Comparison of ENCODE assay signal across 25 cellular contexts in the genomic region with DNA sequence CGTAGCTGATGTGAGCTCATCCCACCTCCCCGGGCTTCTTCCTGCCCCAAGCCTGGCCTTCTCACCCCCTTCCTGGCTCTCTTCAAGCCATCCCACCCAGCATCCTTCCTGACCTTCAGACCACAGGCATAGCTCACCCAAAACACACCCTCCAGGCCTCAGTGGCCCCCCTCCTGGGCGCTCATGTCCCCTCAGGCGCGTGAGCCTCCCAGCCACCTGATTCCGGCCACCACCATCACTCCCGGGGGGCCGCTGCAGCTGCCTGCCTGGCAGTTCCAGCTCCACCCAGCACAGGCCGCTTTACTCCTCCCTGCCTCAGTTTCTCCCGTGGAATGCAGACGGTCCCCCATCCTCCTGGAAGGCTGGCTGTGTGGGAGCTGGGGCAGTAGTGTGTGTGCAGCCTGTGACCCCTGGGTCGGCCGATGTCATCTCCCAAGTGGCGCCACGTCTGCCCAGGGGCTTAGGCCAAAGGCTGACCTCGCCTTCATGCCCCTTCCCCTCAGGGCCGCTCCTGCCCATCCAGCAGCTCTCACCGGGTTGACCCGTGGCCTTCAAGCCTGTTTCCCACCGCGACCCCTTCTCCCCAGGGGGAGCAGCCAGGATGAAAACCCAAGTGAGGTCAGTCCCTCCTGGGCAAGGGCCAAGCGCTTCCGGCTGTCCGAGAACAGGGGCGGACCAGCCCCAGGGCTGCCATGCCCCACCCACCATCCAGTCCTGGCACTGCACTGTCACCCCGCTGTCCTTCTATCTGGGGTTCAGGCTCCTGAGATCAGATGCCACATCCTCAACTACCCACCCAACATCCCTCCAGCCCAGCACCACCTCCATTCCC. TPM values are rescaled to one million over a fixed set of nuclear protein-coding genes. Genes with fewer than 3 reads are reported as not detected.
A peak's percentile ranks its signal among the peaks of the same experiment; 100 is the strongest.
DNase-seq lines count a peak whose midpoint lies in the region; ATAC-seq and TF ChIP-seq lines count a peak whose summit lies in the region.
"Had no signal": no experiment of that assay in that cellular context is flagged by ENCODE, and none has a peak within 500 bp of the region (broad histone marks: within the 10 kb centered on the region; RNA-seq: fewer than 3 reads in every experiment).

No MANE protein-coding gene starts in this region.

- 0 out of 2 replicates have a peak, but pooled peaks cover 6% of the 10 kb centered on the region for H3K27me3 ChIP-seq in SJCRH30
- H3K27me3 ChIP-seq in HAP-1 (ENCODE audit: low read depth): no peaks in the 10 kb centered on the region; the same call in 1 of the 2 replicates
- H3K27me3 ChIP-seq: adrenal gland had no signal

- no peak for TF ChIP-seq CTCF in glutamatergic neuron (IDR thresholded peaks at IDR 0.05; ENCODE audit: partially characterized antibody, unreplicated experiment)

- in situ Hi-C loops in HAP-1 (cut with MboI; ENCODE audit: low sequenced_read_pairs): loop anchor here (5.0 to 10.0 kb wide), 2 partner anchors 405 to 552 kb away; no protein-coding TSS in a partner anchor

- peak overlapping the region; percentile 80 for H3K27ac Mint-ChIP-seq in activated naive CD4-positive, alpha-beta T cell treated with anti-CD3 and anti-CD28 coated beads, Interleukin-2, amount 50 U/mL, for 24 hours
- H3K27ac Mint-ChIP-seq in activated naive CD4-positive, alpha-beta T cell treated with anti-CD3 and anti-CD28 coated beads, Interleukin-2, amount 10 ng/mL, durations not matched to agents 7 days and 5 days: no peak overlapping the region
- H3K27ac Mint-ChIP-seq in glutamatergic neuron (ENCODE audit: unreplicated experiment): no peak overlapping the region
- H3K27ac Mint-ChIP-seq in stimulated activated effector memory CD8-positive, alpha-beta T cell treated with anti-CD3 and anti-CD28 coated beads, Interleukin-12 subunit alpha, Interleukin-12 subunit beta, amount 100 ng/mL, for 72 hours: peak overlapping the region; percentile 0
- H3K27ac Mint-ChIP-seq: effector memory CD8-positive, alpha-beta T cell; mesothelial cell of epicardium had no signal

- H3K9me3 ChIP-seq in SJCRH30 (replicated peaks) (peaks cover 3% of the 10 kb centered on the region), HAP-1 (no peaks in the 10 kb centered on the region)
- H3K9me3 ChIP-seq: A549, adrenal gland, colonic mucosa, esophagus muscularis mucosa, left lung had no signal

- no peaks in the 10 kb centered on the region for H3K9me3 Mint-ChIP-seq in activated naive CD4-positive, alpha-beta T cell treated with anti-CD3 and anti-CD28 coated beads, Interleukin-2, amount 50 U/mL, for 24 hours
- no peaks in the 10 kb centered on the region for H3K9me3 Mint-ChIP-seq in activated naive CD4-positive, alpha-beta T cell treated with anti-CD3 and anti-CD28 coated beads, Interleukin-2, amount 10 ng/mL, durations not matched to agents 7 days and 5 days
- H3K9me3 Mint-ChIP-seq in glutamatergic neuron (ENCODE audit: unreplicated experiment): peaks cover 5% of the 10 kb centered on the region
- peaks cover 4% of the 10 kb centered on the region for H3K9me3 Mint-ChIP-seq in stimulated activated effector memory CD8-positive, alpha-beta T cell treated with anti-CD3 and anti-CD28 coated beads, Interleukin-12 subunit alpha, Interleukin-12 subunit beta, amount 100 ng/mL, for 72 hours
- H3K9me3 Mint-ChIP-seq: effector memory CD8-positive, alpha-beta T cell; mesothelial cell of epicardium had no signal

- H3K4me1 ChIP-seq in SJCRH30: peaks cover 11% of the 10 kb centered on the region
- no peaks in the 10 kb centered on the region for H3K4me1 ChIP-seq in HAP-1
- H3K4me1 ChIP-seq: colonic mucosa had no signal

- CTCF ChIA-PET in activated naive CD4-positive, alpha-beta T cell treated with anti-CD3 and anti-CD28 coated beads, Interleukin-2, amount 10 ng/mL, durations not matched to agents 7 days and 5 days (lab: Charles Lee): interaction anchor here (0.8 to 0.9 kb wide), 2 partner anchors 501 to 553 kb away, joined by 3 read pairs; no protein-coding TSS in a partner anchor

- H3K4me3 ChIP-seq in SJCRH30: no peak overlapping the region
- H3K4me3 ChIP-seq in HAP-1: no peak overlapping the region
- H3K4me3 ChIP-seq: A549, adrenal gland, colonic mucosa, esophagus muscularis mucosa, left lung had no signal

- H3K4me1 Mint-ChIP-seq in activated naive CD4-positive, alpha-beta T cell treated with anti-CD3 and anti-CD28 coated beads, Interleukin-2, amount 50 U/mL, for 24 hours: peaks cover 11% of the 10 kb centered on the region
- peaks cover 8% of the 10 kb centered on the region for H3K4me1 Mint-ChIP-seq in activated naive CD4-positive, alpha-beta T cell treated with anti-CD3 and anti-CD28 coated beads, Interleukin-2, amount 10 ng/mL, durations not matched to agents 7 days and 5 days
- H3K4me1 Mint-ChIP-seq in glutamatergic neuron (ENCODE audit: low read depth, unreplicated experiment): peaks cover 6% of the 10 kb centered on the region
- peaks cover 14% of the 10 kb centered on the region for H3K4me1 Mint-ChIP-seq in stimulated activated effector memory CD8-positive, alpha-beta T cell treated with anti-CD3 and anti-CD28 coated beads, Interleukin-12 subunit alpha, Interleukin-12 subunit beta, amount 100 ng/mL, for 72 hours

- H3K27me3 Mint-ChIP-seq in activated naive CD4-positive, alpha-beta T cell treated with anti-CD3 and anti-CD28 coated beads, Interleukin-2, amount 50 U/mL, for 24 hours: peaks cover 3% of the 10 kb centered on the region
- peaks cover 65% of the 10 kb centered on the region for H3K27me3 Mint-ChIP-seq in activated naive CD4-positive, alpha-beta T cell treated with anti-CD3 and anti-CD28 coated beads, Interleukin-2, amount 10 ng/mL, durations not matched to agents 7 days and 5 days
- peaks cover 7% of the 10 kb centered on the region for H3K27me3 Mint-ChIP-seq in glutamatergic neuron (ENCODE audit: unreplicated experiment)

- ATAC-seq in stimulated activated effector memory CD8-positive, alpha-beta T cell treated with anti-CD3 and anti-CD28 coated beads, Interleukin-12 subunit alpha, Interleukin-12 subunit beta, amount 100 ng/mL, for 72 hours: no peak
- no peak for ATAC-seq in GM19328 (IDR thresholded peaks at IDR 0.05; ENCODE audit: unreplicated experiment)
- ATAC-seq: left lung, sciatic nerve had no signal

- H3K36me3 ChIP-seq in SJCRH30: no peaks in the 10 kb centered on the region
- no peaks in the 10 kb centered on the region for H3K36me3 ChIP-seq in HAP-1 (replicated peaks)
- H3K36me3 ChIP-seq: adrenal gland, colonic mucosa, esophagus muscularis mucosa, left lung had no signal

- peaks cover 1% of the 10 kb centered on the region for H3K36me3 Mint-ChIP-seq in activated naive CD4-positive, alpha-beta T cell treated with anti-CD3 and anti-CD28 coated beads, Interleukin-2, amount 50 U/mL, for 24 hours
- H3K36me3 Mint-ChIP-seq in activated naive CD4-positive, alpha-beta T cell treated with anti-CD3 and anti-CD28 coated beads, Interleukin-2, amount 10 ng/mL, durations not matched to agents 7 days and 5 days: no peaks in the 10 kb centered on the region
- no peaks in the 10 kb centered on the region for H3K36me3 Mint-ChIP-seq in glutamatergic neuron (ENCODE audit: unreplicated experiment)
- peaks cover 8% of the 10 kb centered on the region for H3K36me3 Mint-ChIP-seq in stimulated activated effector memory CD8-positive, alpha-beta T cell treated with anti-CD3 and anti-CD28 coated beads, Interleukin-12 subunit alpha, Interleukin-12 subunit beta, amount 100 ng/mL, for 72 hours
- H3K36me3 Mint-ChIP-seq: mesothelial cell of epicardium had no signal

- H3K27ac ChIP-seq in SJCRH30: peak overlapping the region; percentile 15
- H3K27ac ChIP-seq: A549, adrenal gland, colonic mucosa, esophagus muscularis mucosa, HL-60, left lung, RWPE1 had no signal

- peak overlapping the region; percentile 54 for H3K4me3 Mint-ChIP-seq in activated naive CD4-positive, alpha-beta T cell treated with anti-CD3 and anti-CD28 coated beads, Interleukin-2, amount 50 U/mL, for 24 hours
- H3K4me3 Mint-ChIP-seq in activated naive CD4-positive, alpha-beta T cell treated with anti-CD3 and anti-CD28 coated beads, Interleukin-2, amount 10 ng/mL, durations not matched to agents 7 days and 5 days: no peak overlapping the region
- H3K4me3 Mint-ChIP-seq in glutamatergic neuron (ENCODE audit: unreplicated experiment): peak overlapping the region; percentile 81
- H3K4me3 Mint-ChIP-seq in stimulated activated effector memory CD8-positive, alpha-beta T cell treated with anti-CD3 and anti-CD28 coated beads, Interleukin-12 subunit alpha, Interleukin-12 subunit beta, amount 100 ng/mL, for 72 hours: no peak overlapping the region

- DNase-seq in activated naive CD4-positive, alpha-beta T cell treated with anti-CD3 and anti-CD28 coated beads, Interleukin-2, amount 10 ng/mL, durations not matched to agents 7 days and 5 days: no peak
- DNase-seq in SJCRH30: no peak
- DNase-seq in glutamatergic neuron: no peak
- DNase-seq in stimulated activated effector memory CD8-positive, alpha-beta T cell treated with anti-CD3 and anti-CD28 coated beads, Interleukin-12 subunit alpha, Interleukin-12 subunit beta, amount 100 ng/mL, for 72 hours (ENCODE audit: low spot score in 2 of 2): no peak
- DNase-seq in HAP-1 (ENCODE audit: low spot score in 2 of 2): no peak
- DNase-seq in SIG-M5 (lab: John Stamatoyannopoulos, UW): no peak
- DNase-seq: adrenal gland; colonic mucosa; effector memory CD8-positive, alpha-beta T cell; GF-D8; hypothalamus; NCI-H1105 treated with DMSO at 0.1 percent for 48 hours; NCI-H2081 treated with DMSO at 0.1 percent for 48 hours; NCI-H82; T1000; trophoblast cell had no signal

RNA-seq across cellular contexts. Expression of a gene that starts 11.9 kb away (rescaled TPM):
- total RNA-seq in SJCRH30 (2014; rRNA removed; shearing (Covaris generic)): 23.5 and 27.6 TPM in 2 replicates
- 24.3 TPM for total RNA-seq in glutamatergic neuron (ENCODE audit: unreplicated experiment)

RNA-seq across cellular contexts. Expression of a gene that starts 55.2 kb away (rescaled TPM):
- total RNA-seq in SJCRH30 (2014; rRNA removed; shearing (Covaris generic)): 22.1 and 26.0 TPM in 2 replicates
- 252 TPM for total RNA-seq in glutamatergic neuron (ENCODE audit: unreplicated experiment)

Comparison
In these comparisons a context has a peak if more than half of its experiments do, and no peak if none do; other contexts are left out.
1. H3K27ac Mint-ChIP-seq: peak in activated naive CD4-positive, alpha-beta T cell treated with anti-CD3 and anti-CD28 coated beads, Interleukin-2, amount 50 U/mL, for 24 hours (single experiment) and stimulated activated effector memory CD8-positive, alpha-beta T cell treated with anti-CD3 and anti-CD28 coated beads, Interleukin-12 subunit alpha, Interleukin-12 subunit beta, amount 100 ng/mL, for 72 hours (single experiment); none in activated naive CD4-positive, alpha-beta T cell treated with anti-CD3 and anti-CD28 coated beads, Interleukin-2, amount 10 ng/mL, durations not matched to agents 7 days and 5 days (single experiment) and glutamatergic neuron (single experiment).
2. H3K4me3 Mint-ChIP-seq: peak in activated naive CD4-positive, alpha-beta T cell treated with anti-CD3 and anti-CD28 coated beads, Interleukin-2, amount 50 U/mL, for 24 hours (single experiment) and glutamatergic neuron (single experiment); none in activated naive CD4-positive, alpha-beta T cell treated with anti-CD3 and anti-CD28 coated beads, Interleukin-2, amount 10 ng/mL, durations not matched to agents 7 days and 5 days (single experiment) and stimulated activated effector memory CD8-positive, alpha-beta T cell treated with anti-CD3 and anti-CD28 coated beads, Interleukin-12 subunit alpha, Interleukin-12 subunit beta, amount 100 ng/mL, for 72 hours (single experiment).